Comparison of ENCODE assay signal across 8 cellular contexts in genomic region chr10:61662794-61663259, GRCh38. TPM values are rescaled to one million over a fixed set of nuclear protein-coding genes. Genes with fewer than 3 reads are reported as not detected.
DNase-seq lines count a peak whose midpoint lies in the region; ATAC-seq lines count a peak whose summit lies in the region.

Gene CABCOCO1, plus strand, starts transcription at chr10:61662929. Its CDS starts 44 bp downstream, at chr10:61662973.

- intact Hi-C loops in left colon (cut with DNase I, micrococcal nuclease): no loop called here

- no peaks in the 10 kb centered on the region for H3K27me3 ChIP-seq in HAP-1 (ENCODE audit: low read depth)

- in situ Hi-C loops in HAP-1 (cut with MboI; ENCODE audit: low sequenced_read_pairs): no loop called here

- H3K36me3 ChIP-seq in HAP-1 (replicated peaks): no peaks in the 10 kb centered on the region

- no peaks in the 10 kb centered on the region for H3K36me3 Mint-ChIP-seq in stimulated activated naive B cell treated with anti-CD40 and anti-IgM and Interleukin-4, amounts not matched to agents 10 μg/mL and 1 μg/mL and 100 μg/mL, for 72 hours

- no peaks in the 10 kb centered on the region for H3K4me1 ChIP-seq in HAP-1

- peaks cover 25 to 26% of the 10 kb centered on the region in 2 donors for H3K27me3 Mint-ChIP-seq in stimulated activated naive B cell treated with anti-CD40 and anti-IgM and Interleukin-4, amounts not matched to agents 10 μg/mL and 1 μg/mL and 100 μg/mL, for 72 hours

- H3K4me1 Mint-ChIP-seq in stimulated activated naive B cell treated with anti-CD40 and anti-IgM and Interleukin-4, amounts not matched to agents 10 μg/mL and 1 μg/mL and 100 μg/mL, for 72 hours: no peaks in the 10 kb centered on the region

- no peaks in the 10 kb centered on the region for H3K9me3 ChIP-seq in HAP-1

- H3K4me3 ChIP-seq in HAP-1: no peak within 1 kb of the TSS

- peak within 1 kb of the TSS; percentile 32 to 55 for H3K4me3 Mint-ChIP-seq in stimulated activated naive B cell treated with anti-CD40 and anti-IgM and Interleukin-4, amounts not matched to agents 10 μg/mL and 1 μg/mL and 100 μg/mL, for 72 hours

- peak in 13 of 14 donors; percentile 8 to 84 (median 61) for DNase-seq in C1 segment of cervical spinal cord (lab: John Stamatoyannopoulos, UW)
- peak; percentile 57 for DNase-seq in NCI-H2171 (lab: John Stamatoyannopoulos, UW)
- peak; percentile 67 for DNase-seq in dermis blood vessel endothelial cell
- peak; percentile 39 to 66 for DNase-seq in left colon
- no peak for DNase-seq in stimulated activated naive B cell treated with anti-CD40 and anti-IgM and Interleukin-4, amounts not matched to agents 10 μg/mL and 1 μg/mL and 100 μg/mL, for 72 hours
- no peak for DNase-seq in activated naive CD4-positive, alpha-beta T cell treated with Interleukin-2 at 50 U/mL for 16 hours
- DNase-seq in HAP-1 (ENCODE audit: low spot score in 2 of 2): no peak

- no peaks in the 10 kb centered on the region for H3K9me3 Mint-ChIP-seq in stimulated activated naive B cell treated with anti-CD40 and anti-IgM and Interleukin-4, amounts not matched to agents 10 μg/mL and 1 μg/mL and 100 μg/mL, for 72 hours

- no peak within 1 kb of the TSS for H3K27ac Mint-ChIP-seq in stimulated activated naive B cell treated with anti-CD40 and anti-IgM and Interleukin-4, amounts not matched to agents 10 μg/mL and 1 μg/mL and 100 μg/mL, for 72 hours

- ATAC-seq in left colon (peak; percentile 93), HG02973 (IDR thresholded peaks at IDR 0.05; ENCODE audit: unreplicated experiment) (no peak)
- ATAC-seq in stimulated activated naive B cell treated with anti-CD40 and anti-IgM and Interleukin-4, amounts not matched to agents 10 μg/mL and 1 μg/mL and 100 μg/mL, for 72 hours (replicated peaks): peak in 1 of 2 donors; percentile 34

RNA-seq across cellular contexts. Expression of gene CABCOCO1, which starts in this region (rescaled TPM):
- total RNA-seq in dermis blood vessel endothelial cell: not detected in 2 replicates
- not detected for total RNA-seq in left colon

Comparison
In these comparisons a context has a peak if more than half of its experiments do, and no peak if none do; other contexts are left out.
1. Peak in DNase-seq in dermis blood vessel endothelial cell; RNA of the gene not detected or under 1 TPM.
2. Peak in DNase-seq and ATAC-seq in left colon; RNA of the gene not detected or under 1 TPM.
3. DNase-seq: peak in C1 segment of cervical spinal cord (13 of 14) and NCI-H2171 (single experiment); none in stimulated activated naive B cell treated with anti-CD40 and anti-IgM and Interleukin-4, amounts not matched to agents 10 μg/mL and 1 μg/mL and 100 μg/mL, for 72 hours (single experiment), activated naive CD4-positive, alpha-beta T cell treated with Interleukin-2 at 50 U/mL for 16 hours (single experiment) and HAP-1 (0 of 2).